1 cellular context compared by ENCODE assay signal in the genomic region with DNA sequence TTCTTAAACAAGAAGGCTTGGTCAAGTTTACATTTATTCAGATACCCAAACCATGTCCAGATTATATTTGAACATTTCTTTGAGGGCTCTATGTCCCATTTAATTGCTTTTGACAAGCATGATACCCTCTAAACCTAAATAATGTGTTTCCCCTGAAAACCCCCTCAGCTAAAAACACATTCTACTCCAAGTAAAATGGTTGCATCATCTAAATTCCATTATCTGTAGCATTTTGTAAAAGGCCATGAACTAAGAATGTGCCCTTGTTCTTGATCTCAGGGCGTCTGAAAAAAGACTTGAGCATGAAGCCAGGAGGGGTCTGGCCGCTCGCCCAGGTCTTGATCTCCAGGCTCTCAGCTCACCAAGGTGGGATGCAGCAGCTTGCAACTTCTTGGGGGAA.
TF ChIP-seq lines count a peak whose summit lies in the region.

No MANE protein-coding gene starts in this region.

TF ChIP-seq in HEK293, 187 proteins besides CTCF, POLR2A, EP300 and RAD21 (continued from another document):
- TF ChIP-seq, protein P1, sequence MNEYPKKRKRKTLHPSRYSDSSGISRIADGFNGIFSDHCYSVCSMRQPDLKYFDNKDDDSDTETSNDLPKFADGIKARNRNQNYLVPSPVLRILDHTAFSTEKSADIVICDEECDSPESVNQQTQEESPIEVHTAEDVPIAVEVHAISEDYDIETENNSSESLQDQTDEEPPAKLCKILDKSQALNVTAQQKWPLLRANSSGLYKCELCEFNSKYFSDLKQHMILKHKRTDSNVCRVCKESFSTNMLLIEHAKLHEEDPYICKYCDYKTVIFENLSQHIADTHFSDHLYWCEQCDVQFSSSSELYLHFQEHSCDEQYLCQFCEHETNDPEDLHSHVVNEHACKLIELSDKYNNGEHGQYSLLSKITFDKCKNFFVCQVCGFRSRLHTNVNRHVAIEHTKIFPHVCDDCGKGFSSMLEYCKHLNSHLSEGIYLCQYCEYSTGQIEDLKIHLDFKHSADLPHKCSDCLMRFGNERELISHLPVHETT (tag by site-specific recombination; IDR thresholded peaks at IDR 0.05) = no peak
- no peak for TF ChIP-seq REPIN1 (tag by site-specific recombination; IDR thresholded peaks at IDR 0.05; ENCODE audit: low read depth)
- no peak for TF ChIP-seq HOXC10 (CRISPR knock-in tag; IDR thresholded peaks at IDR 0.05)
- no peak for TF ChIP-seq ZNF423 (tag by site-specific recombination; IDR thresholded peaks at IDR 0.05)
- no peak for TF ChIP-seq OSR2 (tag by site-specific recombination; IDR thresholded peaks at IDR 0.05)
- TF ChIP-seq ZBTB11 (tag by site-specific recombination; conservative IDR thresholded peaks at IDR 0.05; ENCODE audit: low read depth) = no peak
- no peak for TF ChIP-seq ZNF132 (tag by site-specific recombination; IDR thresholded peaks at IDR 0.05; ENCODE audit: borderline replicate concordance)
- no peak for TF ChIP-seq ZNF596 (tag by site-specific recombination; IDR thresholded peaks at IDR 0.05)
- TF ChIP-seq ZNF510 (tag by site-specific recombination; IDR thresholded peaks at IDR 0.05; ENCODE audit: insufficient replicate concordance) = no peak
- TF ChIP-seq PBX3 (CRISPR knock-in tag; IDR thresholded peaks at IDR 0.05) = no peak
- no peak for TF ChIP-seq ZSCAN16 (tag by site-specific recombination; IDR thresholded peaks at IDR 0.05)
- no peak for TF ChIP-seq GLIS2 (tag by site-specific recombination; IDR thresholded peaks at IDR 0.05)
